ENCODE assay signal across 31 cellular contexts in genomic region chr2:227524665-227525064, GRCh38.
"Had no signal": no experiment of that assay in that cellular context is flagged by ENCODE, and none has a peak within 500 bp of the region (broad histone marks: within the 10 kb centered on the region; RNA-seq: fewer than 3 reads in every experiment).

No MANE protein-coding gene starts in this region.

- H3K9me3 Mint-ChIP-seq: naive thymus-derived CD4-positive, alpha-beta T cell; natural killer cell; nephron; stimulated activated memory B cell treated with anti-CD40 and anti-IgM and Interleukin-4, amounts not matched to agents 10 μg/mL and 1 μg/mL and 100 μg/mL, for 72 hours; stimulated activated naive CD8-positive, alpha-beta T cell treated with anti-CD3 and anti-CD28 coated beads, Interleukin-15, amount 100 ng/mL, for 72 hours; type B pancreatic cell had no signal

- H3K27me3 ChIP-seq: neutrophil, pancreas, spleen, suprapubic skin, testis, tibial artery, transverse colon, upper lobe of right lung, uterus had no signal

- H3K4me3 Mint-ChIP-seq: naive thymus-derived CD4-positive, alpha-beta T cell; natural killer cell; nephron; stimulated activated memory B cell treated with anti-CD40 and anti-IgM and Interleukin-4, amounts not matched to agents 10 μg/mL and 1 μg/mL and 100 μg/mL, for 72 hours; stimulated activated naive CD8-positive, alpha-beta T cell treated with anti-CD3 and anti-CD28 coated beads, Interleukin-15, amount 100 ng/mL, for 72 hours; type B pancreatic cell had no signal

- H3K4me1 Mint-ChIP-seq: nephron had no signal

- H3K4me2 ChIP-seq: smooth muscle cell had no signal

- H3K27ac ChIP-seq: neutrophil, pancreas, psoas muscle, skin epidermis, spleen, suprapubic skin, testis, tibial artery, transverse colon, upper lobe of right lung, uterus had no signal

- H3K36me3 Mint-ChIP-seq: natural killer cell had no signal

- ATAC-seq: naive thymus-derived CD4-positive, alpha-beta T cell; natural killer cell; pancreas; psoas muscle; right cardiac atrium; sciatic nerve; stimulated activated memory B cell treated with anti-CD40 and anti-IgM and Interleukin-4, amounts not matched to agents 10 μg/mL and 1 μg/mL and 100 μg/mL, for 72 hours; stimulated activated naive CD8-positive, alpha-beta T cell treated with anti-CD3 and anti-CD28 coated beads, Interleukin-15, amount 100 ng/mL, for 72 hours; stimulated activated naive CD8-positive, alpha-beta T cell treated with anti-CD3 and anti-CD28 coated beads, Interleukin-15, Interleukin-2, amounts not matched to agents 100 U/mL and 50 U/mL, for 24 hours; upper lobe of right lung had no signal

- DNase-seq: naive thymus-derived CD4-positive, alpha-beta T cell; natural killer cell; nucleus accumbens; pancreas; posterior cingulate gyrus; psoas muscle; right cardiac atrium; spleen; stimulated activated CD4-positive, alpha-beta T cell treated with anti-CD3 and anti-CD28 coated beads, Interleukin-12 subunit alpha, Interleukin-12 subunit beta, amount 100 ng/mL, for 4 hours; stimulated activated CD4-positive, alpha-beta T cell treated with anti-CD3 and anti-CD28 coated beads, Interleukin-1b, Interleukin-23, amount 100 ng/mL, for 48 hours; stimulated activated CD4-positive, alpha-beta T cell treated with anti-CD3 and anti-CD28 coated beads, Interleukin-4, amount 100 ng/mL, for 1 hour; stimulated activated CD4-positive, alpha-beta T cell treated with anti-CD3 and anti-CD28 coated beads, Interleukin-4, amount 100 ng/mL, for 4 hours; stimulated activated CD8-positive, alpha-beta memory T cell treated with anti-CD3 and anti-CD28 coated beads, Interleukin-4, amount 100 ng/mL, for 48 hours; stimulated activated naive CD4-positive, alpha-beta T cell; stimulated activated naive CD8-positive, alpha-beta T cell treated with anti-CD3 and anti-CD28 coated beads, Interleukin-15, amount 100 ng/mL, for 72 hours; stimulated activated naive CD8-positive, alpha-beta T cell treated with anti-CD3 and anti-CD28 coated beads, Interleukin-15, Interleukin-2, amounts not matched to agents 100 U/mL and 50 U/mL, for 24 hours; substantia nigra; testis; tibial artery; transverse colon; upper lobe of right lung; uterus had no signal

- H3K4me1 ChIP-seq: pancreas, psoas muscle, suprapubic skin, testis, upper lobe of right lung, uterus had no signal

- H3K36me3 ChIP-seq: uterus had no signal

- H3K4me3 ChIP-seq: pancreas, psoas muscle, skin epidermis, smooth muscle cell, spleen, suprapubic skin, testis, tibial artery, transverse colon, upper lobe of right lung, uterus had no signal

- H3K9me3 ChIP-seq: neutrophil, pancreas, psoas muscle, spleen, suprapubic skin, testis, tibial artery, transverse colon, upper lobe of right lung, uterus had no signal

- H3K27ac Mint-ChIP-seq: natural killer cell; nephron; progenitor cell of endocrine pancreas; stimulated activated memory B cell treated with anti-CD40 and anti-IgM and Interleukin-4, amounts not matched to agents 10 μg/mL and 1 μg/mL and 100 μg/mL, for 72 hours; stimulated activated naive CD8-positive, alpha-beta T cell treated with anti-CD3 and anti-CD28 coated beads, Interleukin-15, amount 100 ng/mL, for 72 hours; type B pancreatic cell had no signal

- H3K27me3 Mint-ChIP-seq: naive thymus-derived CD4-positive, alpha-beta T cell; progenitor cell of endocrine pancreas; stimulated activated memory B cell treated with anti-CD40 and anti-IgM and Interleukin-4, amounts not matched to agents 10 μg/mL and 1 μg/mL and 100 μg/mL, for 72 hours; stimulated activated naive CD8-positive, alpha-beta T cell treated with anti-CD3 and anti-CD28 coated beads, Interleukin-15, amount 100 ng/mL, for 72 hours; type B pancreatic cell had no signal
